ENCODE assay signal across 18 cellular contexts in genomic region chr4:87030124-87030523, GRCh38.
DNase-seq lines count a peak whose midpoint lies in the region; ATAC-seq, FAIRE-seq and TF ChIP-seq lines count a peak whose summit lies in the region.
"Had no signal": no experiment of that assay in that cellular context is flagged by ENCODE, and none has a peak within 500 bp of the region (broad histone marks: within the 10 kb centered on the region; RNA-seq: fewer than 3 reads in every experiment).

No MANE protein-coding gene starts in this region.

- H3K27ac Mint-ChIP-seq in activated T-helper 17 cell treated with anti-CD3 and anti-CD28 coated beads, Interleukin-2, amount 50 U/mL, for 72 hours: peak overlapping the region; percentile 47
- H3K27ac Mint-ChIP-seq: mesothelial cell of epicardium had no signal

- no peaks in the 10 kb centered on the region for H3K9me3 Mint-ChIP-seq in activated T-helper 17 cell treated with anti-CD3 and anti-CD28 coated beads, Interleukin-2, amount 50 U/mL, for 72 hours
- H3K9me3 Mint-ChIP-seq: HFFc6, mesothelial cell of epicardium had no signal

- peaks cover 16% of the 10 kb centered on the region for H3K4me1 Mint-ChIP-seq in activated T-helper 17 cell treated with anti-CD3 and anti-CD28 coated beads, Interleukin-2, amount 50 U/mL, for 72 hours

- H3K36me3 ChIP-seq in colonic mucosa (no peaks in the 10 kb centered on the region), mucosa of rectum (ENCODE audit: control insufficient read depth in 2 of 2, insufficient read depth in 2 of 2, low read length in 2 of 2) (no peaks in the 10 kb centered on the region), stomach smooth muscle (ENCODE audit: control insufficient read depth in 2 of 2, insufficient read depth in 2 of 2, low read length in 2 of 2) (no peaks in the 10 kb centered on the region)
- H3K36me3 ChIP-seq: WERI-Rb-1 had no signal

- H3K27me3 ChIP-seq in colonic mucosa (no peaks in the 10 kb centered on the region), mucosa of rectum (ENCODE audit: control insufficient read depth in 2 of 2, insufficient read depth in 2 of 2, low read length in 2 of 2) (no peaks in the 10 kb centered on the region), stomach smooth muscle (ENCODE audit: control insufficient read depth in 1 of 2, insufficient read depth in 2 of 2, low read length in 2 of 2) (no peaks in the 10 kb centered on the region)
- H3K27me3 ChIP-seq: foreskin keratinocyte had no signal

- ATAC-seq in activated T-helper 17 cell treated with anti-CD3 and anti-CD28 coated beads, Interleukin-2, amount 50 U/mL, for 72 hours (replicated peaks): no peak
- ATAC-seq in HG03378 (IDR thresholded peaks at IDR 0.05; ENCODE audit: unreplicated experiment): no peak

- H3K27ac ChIP-seq in colonic mucosa (peak overlapping the region; percentile 57), mucosa of rectum (ENCODE audit: low read depth in 2 of 2, low read length in 2 of 2) (peak overlapping the region; percentile 4 to 12), stomach smooth muscle (ENCODE audit: low read length) (peak overlapping the region; percentile 32)
- H3K27ac ChIP-seq: foreskin keratinocyte, WERI-Rb-1 had no signal

- H3K36me3 Mint-ChIP-seq in activated T-helper 17 cell treated with anti-CD3 and anti-CD28 coated beads, Interleukin-2, amount 50 U/mL, for 72 hours (ENCODE audit: low read depth): peaks cover 5% of the 10 kb centered on the region
- H3K36me3 Mint-ChIP-seq: mesothelial cell of epicardium had no signal

- no peak overlapping the region for H3K4me3 ChIP-seq in colonic mucosa
- no peak overlapping the region for H3K4me3 ChIP-seq in mucosa of rectum (ENCODE audit: low read length in 2 of 2)
- H3K4me3 ChIP-seq in stomach smooth muscle (ENCODE audit: low read length in 2 of 2): no peak overlapping the region
- H3K4me3 ChIP-seq: K562 had no signal

- no peak overlapping the region for H3K4me3 Mint-ChIP-seq in activated T-helper 17 cell treated with anti-CD3 and anti-CD28 coated beads, Interleukin-2, amount 50 U/mL, for 72 hours
- H3K4me3 Mint-ChIP-seq: HFFc6, mesothelial cell of epicardium had no signal

- H3K9me3 ChIP-seq in colonic mucosa: no peaks in the 10 kb centered on the region
- H3K9me3 ChIP-seq in mucosa of rectum (ENCODE audit: control insufficient read depth in 2 of 2, low read length in 2 of 2): no peaks in the 10 kb centered on the region
- no peaks in the 10 kb centered on the region for H3K9me3 ChIP-seq in stomach smooth muscle (ENCODE audit: control insufficient read depth in 2 of 2, low read length in 2 of 2)

- no peak for DNase-seq in colonic mucosa
- no peak for DNase-seq in HTR-8/SVneo (ENCODE audit: insufficient read length, low spot score)
- DNase-seq in stimulated activated CD4-positive, alpha-beta T cell treated with anti-CD3 and anti-CD28 coated beads, Interleukin-15, amount 100 ng/mL, for 24 hours: no peak
- no peak for DNase-seq in cerebellar nuclear complex (lab: John Stamatoyannopoulos, UW)
- DNase-seq: activated gamma-delta T cell treated with Interleukin-2 at 50 U/mL for 16 hours; effector CD8-positive, alpha-beta T cell; foreskin keratinocyte; HFFc6; NCI-H1092; NCI-H774; WERI-Rb-1 had no signal

- intact Hi-C loops in colonic mucosa (cut with DNase I): no loop called here

- no peak for FAIRE-seq in HTR-8/SVneo (lab: Jason Lieb, UNC)
- FAIRE-seq: RCC 7860 had no signal

- peaks cover 36% of the 10 kb centered on the region for H3K4me1 ChIP-seq in colonic mucosa
- H3K4me1 ChIP-seq in mucosa of rectum (ENCODE audit: control insufficient read depth in 2 of 2, insufficient read depth in 2 of 2, low read length in 2 of 2): peaks cover 35 to 58% of the 10 kb centered on the region in 2 donors
- peaks cover 54% of the 10 kb centered on the region for H3K4me1 ChIP-seq in stomach smooth muscle (ENCODE audit: control insufficient read depth, insufficient read depth, low read length)

- no peak for TF ChIP-seq CTCF in colonic mucosa (IDR thresholded peaks at IDR 0.05)

- H3K9ac ChIP-seq in colonic mucosa (ENCODE audit: low read depth in 2 of 2, low read length in 2 of 2) (no peak overlapping the region), mucosa of rectum (ENCODE audit: low read depth in 1 of 2, low read length in 2 of 2) (no peak overlapping the region), stomach smooth muscle (ENCODE audit: low read length in 2 of 2) (no peak overlapping the region)

- H3K27me3 Mint-ChIP-seq in activated T-helper 17 cell treated with anti-CD3 and anti-CD28 coated beads, Interleukin-2, amount 50 U/mL, for 72 hours: no peaks in the 10 kb centered on the region
